In the genomic region with DNA sequence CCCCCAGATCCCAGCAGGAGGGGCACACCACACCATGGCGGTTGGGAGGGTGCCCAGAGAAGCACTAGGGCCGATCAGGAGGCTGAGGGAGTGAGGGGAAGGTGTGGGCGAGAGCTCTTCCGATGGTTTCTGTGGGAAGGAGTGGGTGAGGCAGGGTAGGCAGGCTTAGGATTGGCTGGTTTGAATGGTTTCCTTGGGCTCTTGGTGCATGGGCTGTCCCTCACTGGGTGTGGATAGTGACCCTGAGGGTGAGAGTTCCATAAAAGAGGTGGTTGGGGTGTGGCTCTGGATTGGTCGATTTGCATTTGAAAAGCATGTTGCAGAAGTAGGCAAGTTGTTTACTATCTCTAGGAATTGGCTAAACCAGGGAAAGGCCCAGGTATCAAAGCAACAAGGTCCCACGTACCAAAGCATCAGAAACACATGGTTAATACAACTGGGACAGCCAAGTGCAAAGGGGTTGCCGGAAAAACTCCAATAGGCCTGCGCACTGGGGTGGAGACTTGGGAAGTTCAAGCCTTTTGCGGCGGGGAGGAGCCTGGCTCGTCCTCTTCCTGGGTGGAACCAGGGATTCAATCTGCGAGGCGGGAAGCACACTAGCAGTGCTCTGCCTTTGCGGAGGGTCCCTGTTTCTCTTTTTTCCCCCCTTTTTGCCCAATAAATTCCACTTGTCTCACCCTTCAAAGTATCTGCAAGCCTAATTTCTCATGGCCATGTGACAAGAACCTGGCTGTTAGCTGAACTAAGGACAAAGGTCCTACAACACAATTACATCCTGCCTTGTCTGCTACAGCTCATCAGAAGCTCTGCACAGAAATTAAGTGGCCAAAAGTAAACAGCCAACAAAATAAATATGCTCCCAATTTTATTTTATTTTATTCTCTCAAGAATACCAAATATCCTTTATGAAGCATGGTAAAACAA, we compare ENCODE assay signal across 1 cellular context.
TF ChIP-seq lines count a peak whose summit lies in the region.

No MANE protein-coding gene starts in this region.

TF ChIP-seq in H1, 55 proteins besides CTCF, POLR2A, EP300 and RAD21:
- no peak for TF ChIP-seq BACH1 (IDR thresholded peaks at IDR 0.05; ENCODE audit: low read length)
